Comparison of ENCODE assay signal across 8 cellular contexts in the genomic region with DNA sequence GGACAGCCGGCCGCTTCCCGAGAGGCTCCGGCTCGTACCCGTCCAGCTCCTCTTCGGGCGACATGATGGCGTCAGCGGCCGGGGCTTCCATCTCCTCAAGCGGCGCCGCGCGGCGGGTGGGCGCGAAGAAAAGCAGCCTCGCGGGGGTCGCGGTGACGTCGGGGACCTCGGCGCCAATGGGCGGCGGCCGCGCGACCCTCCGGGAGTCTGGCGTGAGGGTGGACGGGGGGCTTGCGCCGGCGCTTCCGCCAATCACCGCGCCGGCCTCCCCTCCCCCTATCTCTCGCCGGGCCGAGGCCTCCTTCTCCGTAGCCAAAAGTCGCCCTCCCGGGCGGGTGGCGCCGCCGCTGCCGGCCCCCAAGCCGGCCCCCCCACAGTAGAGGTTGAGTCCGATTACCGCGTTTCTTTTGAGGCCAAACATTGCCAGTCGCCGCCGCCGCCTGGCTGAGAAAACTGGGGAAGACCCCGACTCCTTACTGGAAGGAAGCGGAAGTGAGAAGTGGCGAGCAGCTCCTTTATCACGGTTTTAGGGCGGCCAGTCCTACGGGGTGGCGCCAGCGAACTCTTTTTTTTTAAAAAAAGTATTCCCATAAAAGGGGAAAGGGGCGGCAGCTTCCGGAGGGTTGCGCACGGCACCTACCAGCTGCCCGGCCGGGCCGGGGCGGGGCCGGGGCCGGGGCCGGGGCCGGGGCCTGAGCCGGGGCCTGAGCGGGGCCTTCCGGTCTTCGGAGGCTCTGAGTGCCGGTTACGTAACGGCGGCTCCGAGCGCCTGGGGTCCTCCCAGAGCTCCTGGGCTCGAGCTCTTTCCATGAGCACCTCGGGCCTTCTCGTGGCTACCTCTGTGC. TPM values are rescaled to one million over a fixed set of nuclear protein-coding genes. Genes with fewer than 3 reads are reported as not detected.
A peak's percentile ranks its signal among the peaks of the same experiment; 100 is the strongest.
DNase-seq lines count a peak whose midpoint lies in the region; ATAC-seq and TF ChIP-seq lines count a peak whose summit lies in the region.

A gene (minus strand): TSS at position 501 of the 845 bp plus-strand sequence. CDS start 80 bp downstream, at position 421.

- 0% methylated on average over 4 of the region's 94 CpGs for WGBS in gastroesophageal sphincter (ENCODE audit: low coverage in 1 of 2), 2 donors

- H3K36me3 Mint-ChIP-seq in activated naive CD4-positive, alpha-beta T cell treated with anti-CD3 and anti-CD28 coated beads, Interleukin-2, amount 10 ng/mL, durations not matched to agents 7 days and 5 days: peaks cover 49% of the 10 kb centered on the region

- POLR2A ChIA-PET in HEK293T (lab: Yijun Ruan, JAX): interaction anchor here (0.6 to 7.7 kb wide), 44 partner anchors 9 to 692 kb away, joined by 3 to 260 read pairs (median 4); a partner anchor contains a TSS

- CTCF ChIA-PET in HEK293T (lab: Yijun Ruan, JAX): interaction anchor here (1.0 to 1.3 kb wide), 3 partner anchors 18 to 40 kb away, joined by 3 to 4 read pairs (median 3); no protein-coding TSS in a partner anchor
- CTCF ChIA-PET in activated naive CD4-positive, alpha-beta T cell treated with anti-CD3 and anti-CD28 coated beads, Interleukin-2, amount 10 ng/mL, durations not matched to agents 7 days and 5 days (lab: Charles Lee): interaction anchor here (0.9 to 13.1 kb wide), 10 partner anchors 9 to 343 kb away, joined by 3 to 221 read pairs (median 4); a partner anchor contains a TSS

- no peaks in the 10 kb centered on the region for H3K27me3 Mint-ChIP-seq in activated naive CD4-positive, alpha-beta T cell treated with anti-CD3 and anti-CD28 coated beads, Interleukin-2, amount 10 ng/mL, durations not matched to agents 7 days and 5 days

- no peaks in the 10 kb centered on the region for H3K9me3 ChIP-seq in SK-N-MC (ENCODE audit: low read depth, low read length)
- H3K9me3 ChIP-seq in gastroesophageal sphincter: no peaks in the 10 kb centered on the region

- H3K36me3 ChIP-seq in SK-N-MC (ENCODE audit: insufficient read depth, low read length): peaks cover 44% of the 10 kb centered on the region
- H3K36me3 ChIP-seq in gastroesophageal sphincter: peaks cover 0 to 32% of the 10 kb centered on the region in 2 donors

- H3K4me3 Mint-ChIP-seq in activated naive CD4-positive, alpha-beta T cell treated with anti-CD3 and anti-CD28 coated beads, Interleukin-2, amount 10 ng/mL, durations not matched to agents 7 days and 5 days: peak within 1 kb of the TSS; percentile 96

- H3K27ac Mint-ChIP-seq in activated naive CD4-positive, alpha-beta T cell treated with anti-CD3 and anti-CD28 coated beads, Interleukin-2, amount 10 ng/mL, durations not matched to agents 7 days and 5 days: peak within 1 kb of the TSS; percentile 96

- peak in 3 of 4 experiments; percentile 9 to 36 (median 32) for TF ChIP-seq CTCF in gastroesophageal sphincter (IDR thresholded peaks at IDR 0.05)

- H3K4me1 ChIP-seq in gastroesophageal sphincter: peaks cover 0 to 25% (median 9%) of the 10 kb centered on the region in 3 donors

- H3K9me3 Mint-ChIP-seq in activated naive CD4-positive, alpha-beta T cell treated with anti-CD3 and anti-CD28 coated beads, Interleukin-2, amount 10 ng/mL, durations not matched to agents 7 days and 5 days: no peaks in the 10 kb centered on the region

- peak within 1 kb of the TSS; percentile 89 for H3K4me3 ChIP-seq in SK-N-MC
- H3K4me3 ChIP-seq in gastroesophageal sphincter: peak within 1 kb of the TSS; percentile 85 to 97

- H3K27ac ChIP-seq in SK-N-MC (peak within 1 kb of the TSS; percentile 94), gastroesophageal sphincter (peak within 1 kb of the TSS; percentile 94 to 100 (median 100)), substantia nigra (ENCODE audit: low read depth, low read length, poor library complexity, severe bottlenecking) (peak within 1 kb of the TSS; percentile 93)

- H3K9ac ChIP-seq in SK-N-MC (ENCODE audit: insufficient read length): peak within 1 kb of the TSS; percentile 93

- peak; percentile 19 for TF ChIP-seq EP300 in gastroesophageal sphincter (IDR thresholded peaks at IDR 0.05)

- TF ChIP-seq POLR2A in gastroesophageal sphincter (IDR thresholded peaks at IDR 0.05): peak; percentile 98 to 99

- no peaks in the 10 kb centered on the region for H3K27me3 ChIP-seq in gastroesophageal sphincter

- peak; percentile 93 for ATAC-seq in gastroesophageal sphincter

- H3K4me1 Mint-ChIP-seq in activated naive CD4-positive, alpha-beta T cell treated with anti-CD3 and anti-CD28 coated beads, Interleukin-2, amount 10 ng/mL, durations not matched to agents 7 days and 5 days: peaks cover 29% of the 10 kb centered on the region

- DNase-seq in GM04503 (ENCODE audit: low read depth) (peak; percentile 77), HEK293T (ENCODE audit: extremely low spot score) (peak; percentile 94), NAMALWA (ENCODE audit: low spot score) (peak; percentile 97), SK-N-MC (ENCODE audit: low read depth, low spot score) (no peak), non-pigmented ciliary epithelial cell (ENCODE audit: low read depth) (peak; percentile 73), substantia nigra (lab: John Stamatoyannopoulos, UW) (peak; percentile 44 to 95 (median 86))
- peak; percentile 94 for DNase-seq in activated naive CD4-positive, alpha-beta T cell treated with anti-CD3 and anti-CD28 coated beads, Interleukin-2, amount 10 ng/mL, durations not matched to agents 7 days and 5 days

TF ChIP-seq in HEK293T, 16 proteins besides CTCF, POLR2A, EP300 and RAD21:
- TF ChIP-seq ELF4 (IDR thresholded peaks at IDR 0.05) (peak; percentile 96), ZNF384 (IDR thresholded peaks at IDR 0.05) (peak; percentile 97), ARNT (IDR thresholded peaks at IDR 0.05) (no peak), LEF1 (IDR thresholded peaks at IDR 0.05; ENCODE audit: borderline replicate concordance) (peak; percentile 8; the same call in 1 of the 2 replicates), FOXK2 (IDR thresholded peaks at IDR 0.05) (no peak), HDGF (IDR thresholded peaks at IDR 0.05; ENCODE audit: borderline replicate concordance) (no peak), L3MBTL2 (conservative IDR thresholded peaks at IDR 0.05) (no peak), BHLHE40 (IDR thresholded peaks at IDR 0.05; ENCODE audit: borderline replicate concordance) (no peak), CTBP1 (IDR thresholded peaks at IDR 0.05; ENCODE audit: borderline replicate concordance) (no peak), SUZ12 (IDR thresholded peaks at IDR 0.05) (no peak), SP1 (IDR thresholded peaks at IDR 0.05) (no peak), TARDBP (IDR thresholded peaks at IDR 0.05) (no peak), NFRKB (IDR thresholded peaks at IDR 0.05) (no peak), FOXA1 (IDR thresholded peaks at IDR 0.05) (no peak), FOXM1 (IDR thresholded peaks at IDR 0.05; ENCODE audit: borderline replicate concordance) (peak; percentile 93)
- TF ChIP-seq, protein P1, sequence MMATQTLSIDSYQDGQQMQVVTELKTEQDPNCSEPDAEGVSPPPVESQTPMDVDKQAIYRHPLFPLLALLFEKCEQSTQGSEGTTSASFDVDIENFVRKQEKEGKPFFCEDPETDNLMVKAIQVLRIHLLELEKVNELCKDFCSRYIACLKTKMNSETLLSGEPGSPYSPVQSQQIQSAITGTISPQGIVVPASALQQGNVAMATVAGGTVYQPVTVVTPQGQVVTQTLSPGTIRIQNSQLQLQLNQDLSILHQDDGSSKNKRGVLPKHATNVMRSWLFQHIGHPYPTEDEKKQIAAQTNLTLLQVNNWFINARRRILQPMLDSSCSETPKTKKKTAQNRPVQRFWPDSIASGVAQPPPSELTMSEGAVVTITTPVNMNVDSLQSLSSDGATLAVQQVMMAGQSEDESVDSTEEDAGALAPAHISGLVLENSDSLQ (IDR thresholded peaks at IDR 0.05): peak; percentile 55; the same call in 1 of the 2 replicates
TF ChIP-seq in HEK293T: peak in this region for 5.

RNA-seq across cellular contexts. Expression of the gene that starts here (rescaled TPM):
- total RNA-seq in gastroesophageal sphincter: 100 to 1,000 TPM; 212 to 353 (median 317) TPM
